In genomic region chr4:59583845-59584568, GRCh38 we compare ENCODE assay signal across 27 cellular contexts.
"Had no signal": no experiment of that assay in that cellular context is flagged by ENCODE, and none has a peak within 500 bp of the region (broad histone marks: within the 10 kb centered on the region; RNA-seq: fewer than 3 reads in every experiment).

No MANE protein-coding gene starts in this region.

- DNase-seq: activated B cell treated with CpG ODN at 0.5 μM for 24 hours; activated CD4-positive, alpha-beta T cell treated with anti-CD3 and anti-CD28 coated beads for 48 hours; activated CD4-positive, alpha-beta T cell treated with anti-CD3 and anti-CD28 coated beads, Interleukin-2, amount 50 U/mL, for 1 hour; activated CD4-positive, alpha-beta T cell treated with anti-CD3 and anti-CD28 coated beads, Interleukin-2, amount 50 U/mL, for 48 hours; activated CD8-positive, alpha-beta memory T cell treated with anti-CD3 and anti-CD28 coated beads for 24 hours; activated CD8-positive, alpha-beta T cell treated with anti-CD3 and anti-CD28 coated beads for 36 hours; activated effector memory CD4-positive, alpha-beta T cell treated with Interleukin-2 at 50 U/mL for 16 hours; activated naive CD4-positive, alpha-beta T cell treated with anti-CD3 and anti-CD28 coated beads for 36 hours; activated naive CD8-positive, alpha-beta T cell treated with anti-CD3 and anti-CD28 coated beads for 36 hours; activated naive CD8-positive, alpha-beta T cell treated with anti-CD3 and anti-CD28 coated beads, Interleukin-2, amount 50 U/mL, for 24 hours; activated T-cell treated with anti-CD3 and anti-CD28 coated beads, Interleukin-2, amount 50 U/mL, for 4 hours; adrenal gland; amygdala; aorta; body of pancreas; caudate nucleus; effector CD8-positive, alpha-beta T cell; foreskin fibroblast; head of caudate nucleus; T-cell; T-helper 9 cell; WERI-Rb-1 had no signal

- FAIRE-seq: colon, frontal cortex had no signal

- H3K27me3 Mint-ChIP-seq: activated B cell treated with CpG ODN at 0.5 μM for 24 hours; activated CD8-positive, alpha-beta T cell treated with anti-CD3 and anti-CD28 coated beads for 36 hours; activated naive CD4-positive, alpha-beta T cell treated with anti-CD3 and anti-CD28 coated beads, Interleukin-2, amount 50 U/mL, for 24 hours; activated naive CD8-positive, alpha-beta T cell treated with anti-CD3 and anti-CD28 coated beads for 36 hours; activated naive CD8-positive, alpha-beta T cell treated with anti-CD3 and anti-CD28 coated beads, Interleukin-2, amount 50 U/mL, for 24 hours; activated T-helper 17 cell treated with anti-CD3 and anti-CD28 coated beads, Interleukin-2, amount 50 U/mL, for 72 hours; T-cell had no signal

- H3K4me3 ChIP-seq: adrenal gland, body of pancreas had no signal

- H3K4me1 ChIP-seq: adrenal gland, body of pancreas had no signal

- H3K36me3 ChIP-seq: adrenal gland, WERI-Rb-1 had no signal

- H3K27ac Mint-ChIP-seq: activated B cell treated with CpG ODN at 0.5 μM for 24 hours; activated CD8-positive, alpha-beta T cell treated with anti-CD3 and anti-CD28 coated beads for 36 hours; activated naive CD4-positive, alpha-beta T cell treated with anti-CD3 and anti-CD28 coated beads for 36 hours; activated naive CD4-positive, alpha-beta T cell treated with anti-CD3 and anti-CD28 coated beads, Interleukin-2, amount 50 U/mL, for 24 hours; activated naive CD8-positive, alpha-beta T cell treated with anti-CD3 and anti-CD28 coated beads for 36 hours; activated naive CD8-positive, alpha-beta T cell treated with anti-CD3 and anti-CD28 coated beads, Interleukin-2, amount 50 U/mL, for 24 hours; activated T-helper 17 cell treated with anti-CD3 and anti-CD28 coated beads, Interleukin-2, amount 50 U/mL, for 72 hours; T-cell; T-helper 1 cell treated with Interleukin-12 subunit alpha and Interleukin-12 subunit beta and Interleukin-4 antibody, amounts not matched to agents 30 μg/mL and 1 μg/mL, for 36 hours had no signal

- H3K4me3 Mint-ChIP-seq: activated B cell treated with CpG ODN at 0.5 μM for 24 hours; activated CD8-positive, alpha-beta T cell treated with anti-CD3 and anti-CD28 coated beads for 36 hours; activated naive CD4-positive, alpha-beta T cell treated with anti-CD3 and anti-CD28 coated beads for 36 hours; activated naive CD4-positive, alpha-beta T cell treated with anti-CD3 and anti-CD28 coated beads, Interleukin-2, amount 50 U/mL, for 24 hours; activated naive CD8-positive, alpha-beta T cell treated with anti-CD3 and anti-CD28 coated beads for 36 hours; activated naive CD8-positive, alpha-beta T cell treated with anti-CD3 and anti-CD28 coated beads, Interleukin-2, amount 50 U/mL, for 24 hours; activated T-cell treated with anti-CD3 and anti-CD28 coated beads, Interleukin-2, amount 50 U/mL, for 4 hours; activated T-helper 17 cell treated with anti-CD3 and anti-CD28 coated beads, Interleukin-2, amount 50 U/mL, for 72 hours; T-cell; T-helper 1 cell treated with Interleukin-12 subunit alpha and Interleukin-12 subunit beta and Interleukin-4 antibody, amounts not matched to agents 30 μg/mL and 1 μg/mL, for 36 hours had no signal

- H3K36me3 Mint-ChIP-seq: activated naive CD8-positive, alpha-beta T cell treated with anti-CD3 and anti-CD28 coated beads for 36 hours; T-cell had no signal

- H3K27ac ChIP-seq: adrenal gland, body of pancreas, WERI-Rb-1 had no signal

- H3K4me1 Mint-ChIP-seq: activated B cell treated with CpG ODN at 0.5 μM for 24 hours; activated naive CD4-positive, alpha-beta T cell treated with anti-CD3 and anti-CD28 coated beads, Interleukin-2, amount 50 U/mL, for 24 hours; activated naive CD8-positive, alpha-beta T cell treated with anti-CD3 and anti-CD28 coated beads for 36 hours; activated naive CD8-positive, alpha-beta T cell treated with anti-CD3 and anti-CD28 coated beads, Interleukin-2, amount 50 U/mL, for 24 hours; activated T-helper 17 cell treated with anti-CD3 and anti-CD28 coated beads, Interleukin-2, amount 50 U/mL, for 72 hours; T-cell had no signal

- H3K27me3 ChIP-seq: adrenal gland, body of pancreas had no signal

- H3K9me3 ChIP-seq: adrenal gland, body of pancreas had no signal
